7 cellular contexts compared by ENCODE assay signal in the genomic region with DNA sequence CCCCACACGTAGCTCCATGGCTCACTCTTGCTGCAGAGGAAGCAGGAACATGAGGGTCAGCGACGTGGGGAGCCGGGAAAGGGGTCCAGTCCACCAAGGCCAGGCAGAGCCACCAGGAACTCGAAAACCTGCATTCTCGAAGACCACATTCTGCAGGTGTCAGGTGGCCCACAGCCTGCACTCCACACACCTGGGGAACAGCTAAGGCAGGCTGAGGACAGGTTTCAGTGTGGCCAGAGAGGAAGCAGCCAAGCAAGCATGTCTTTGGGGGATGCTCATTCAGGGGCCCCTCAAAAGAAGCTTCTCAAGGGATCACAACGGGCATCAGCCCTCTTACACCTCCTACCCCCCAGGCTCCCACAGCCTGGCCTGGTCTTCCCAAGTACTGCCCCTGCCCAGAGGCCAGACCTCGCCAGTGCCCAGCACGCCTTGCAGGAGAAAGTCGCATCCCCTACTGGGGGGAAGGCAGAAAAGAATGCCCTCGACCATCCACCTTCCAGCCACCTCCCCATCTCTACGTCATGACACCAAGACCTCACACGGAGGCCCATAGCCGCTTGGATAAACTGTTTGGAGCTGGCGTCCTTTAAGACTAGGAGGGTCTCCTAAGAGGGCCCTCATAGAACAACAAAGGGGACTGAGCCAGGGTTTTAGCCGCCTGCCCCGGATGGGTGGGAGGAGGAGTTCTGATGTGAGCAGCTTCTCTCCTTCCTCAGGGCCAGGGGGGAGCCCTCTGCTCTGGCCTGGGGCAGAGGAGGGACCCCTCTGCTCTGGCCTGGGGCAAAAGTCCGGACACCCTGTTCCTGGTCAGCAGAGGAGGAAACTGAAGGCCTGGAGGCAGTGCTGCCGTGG. TPM values are rescaled to one million over a fixed set of nuclear protein-coding genes. Genes with fewer than 3 reads are reported as not detected.
DNase-seq lines count a peak whose midpoint lies in the region; ATAC-seq, FAIRE-seq and TF ChIP-seq lines count a peak whose summit lies in the region.

No MANE protein-coding gene starts in this region.

- H3K36me3 ChIP-seq in HCT116 (ENCODE audit: control insufficient read depth in 1 of 2, insufficient read depth in 2 of 2, low read length in 2 of 2) (peaks cover 16 to 32% of the 10 kb centered on the region in 2 experiments; a peak in 3 of 4 replicates), iPS-20b (ENCODE audit: insufficient read depth, low read depth, low read length) (peaks cover 50% of the 10 kb centered on the region)

- no peak for TF ChIP-seq CTCF in HCT116 (IDR thresholded peaks at IDR 0.05 in 2 of 3, conservative IDR thresholded peaks at IDR 0.05 in 1 of 3; ENCODE audit: borderline replicate concordance in 1 of 3, insufficient read depth in 1 of 3, low read depth in 2 of 3, low read length in 2 of 3)

- no peak overlapping the region for H2AFZ ChIP-seq in HCT116 (ENCODE audit: low read depth, low read length, poor library complexity, severe bottlenecking)

- no peak for FAIRE-seq in frontal cortex (lab: Jason Lieb, UNC)

- H3K27ac ChIP-seq in HCT116 (ENCODE audit: low read depth, low read length) (peak overlapping the region; percentile 32; the same call in 1 of the 2 replicates), iPS-20b (ENCODE audit: low read length) (peak overlapping the region; percentile 18), substantia nigra (ENCODE audit: low read depth, low read length, poor library complexity, severe bottlenecking) (peak overlapping the region; percentile 98)

- H3K9ac ChIP-seq in HCT116 (ENCODE audit: low read length): no peak overlapping the region
- H3K9ac ChIP-seq in iPS-20b (ENCODE audit: low read depth, low read length): peak overlapping the region; percentile 95; the same call in 1 of the 2 replicates

- RAD21 ChIA-PET in HCT116 (lab: Charles Lee; ENCODE audit: low non-redundant PET in 1 of 2, low total read pairs in 2 of 2, uncharacterized antibody in 2 of 2, unreplicated experiment in 2 of 2): no interaction called here

- peak overlapping the region; percentile 68 for H3K27ac Mint-ChIP-seq in activated naive CD8-positive, alpha-beta T cell

- no peaks in the 10 kb centered on the region for H3K9me2 ChIP-seq in HCT116 (ENCODE audit: insufficient read depth)

- no peak for TF ChIP-seq POLR2A in HCT116 (IDR thresholded peaks at IDR 0.05; ENCODE audit: borderline replicate concordance, extremely low read depth, insufficient read depth, insufficient read length)

- no peaks in the 10 kb centered on the region for H3K36me3 Mint-ChIP-seq in activated naive CD8-positive, alpha-beta T cell

- TF ChIP-seq RAD21 in HCT116 (IDR thresholded peaks at IDR 0.05; ENCODE audit: low read depth): no peak

- peaks cover 77% of the 10 kb centered on the region for H3K79me2 ChIP-seq in HCT116 (ENCODE audit: insufficient read depth, low read length)

- H3K4me3 Mint-ChIP-seq in activated naive CD8-positive, alpha-beta T cell: peak overlapping the region; percentile 86

- peaks cover 50% of the 10 kb centered on the region for H3K4me1 Mint-ChIP-seq in activated naive CD8-positive, alpha-beta T cell (ENCODE audit: low read depth)

- H3K4me3 ChIP-seq in HCT116 (replicated peaks in 1 of 2; ENCODE audit: low read depth in 1 of 2, low read length in 2 of 2) (no peak overlapping the region), iPS-20b (ENCODE audit: low read length) (peak overlapping the region; percentile 92)

- no peaks in the 10 kb centered on the region for H3K9me3 ChIP-seq in HCT116 (ENCODE audit: control insufficient read depth in 1 of 2, insufficient read depth in 1 of 2, low read depth in 1 of 2, low read length in 2 of 2)
- H3K9me3 ChIP-seq in iPS-20b (ENCODE audit: insufficient read depth, low read depth, low read length): no peaks in the 10 kb centered on the region

- no peaks in the 10 kb centered on the region for H3K27me3 ChIP-seq in HCT116 (ENCODE audit: insufficient read depth, low read length)
- no peaks in the 10 kb centered on the region for H3K27me3 ChIP-seq in iPS-20b (ENCODE audit: insufficient read depth, low read length)

- no peaks in the 10 kb centered on the region for H3K27me3 Mint-ChIP-seq in activated naive CD8-positive, alpha-beta T cell

- intact Hi-C loops in HCT116 (cut with micrococcal nuclease): no loop called here

- DNase-seq in HCT116 (ENCODE audit: low read depth, low spot score) (no peak), substantia nigra (lab: John Stamatoyannopoulos, UW) (peak in 4 of 49 donors; percentile 35 to 50 (median 44)), DMS153 (lab: John Stamatoyannopoulos, UW) (no peak), frontal cortex (ENCODE audit: low spot score in 2 of 2) (no peak)

- CTCF ChIA-PET in HCT116 (lab: Charles Lee): no interaction called here

- POLR2A ChIA-PET in HCT116 (lab: Charles Lee): interaction anchor here (0.6 kb wide), 1 partner anchor 35 kb away, joined by 3 read pairs; no protein-coding TSS in a partner anchor

- H3K4me1 ChIP-seq in HCT116 (ENCODE audit: control insufficient read depth in 1 of 2, insufficient read depth in 2 of 2, low read length in 2 of 2) (peaks cover 16 to 32% of the 10 kb centered on the region in 2 experiments), iPS-20b (ENCODE audit: insufficient read depth, low read length) (peaks cover 39% of the 10 kb centered on the region)

- H4K20me1 ChIP-seq in HCT116 (ENCODE audit: insufficient read depth): peaks cover 19% of the 10 kb centered on the region; the same call in 1 of the 2 replicates

- no TSS peak for BruUV-seq in HCT116 (replicated peaks; lab: Mats Ljungman, UMichigan)

- no peak for ATAC-seq in HCT116
- no peak for ATAC-seq in GM19397 (IDR thresholded peaks at IDR 0.05; ENCODE audit: unreplicated experiment)

- no peaks in the 10 kb centered on the region for H3K9me3 Mint-ChIP-seq in activated naive CD8-positive, alpha-beta T cell (ENCODE audit: low read depth)

- no peak overlapping the region for H3K4me2 ChIP-seq in HCT116 (ENCODE audit: low read length)

TF ChIP-seq in HCT116, 20 proteins besides CTCF, POLR2A, EP300 and RAD21:
- TF ChIP-seq CBX3 (IDR thresholded peaks at IDR 0.05; ENCODE audit: low read depth): no peak
- no peak for TF ChIP-seq EZH2 (IDR thresholded peaks at IDR 0.05)
- no peak for TF ChIP-seq YY1 (IDR thresholded peaks at IDR 0.05; ENCODE audit: extremely low read depth, insufficient replicate concordance, low read depth, low read length)
- TF ChIP-seq SRF (IDR thresholded peaks at IDR 0.05; ENCODE audit: low read depth): no peak
- no peak for TF ChIP-seq EZH2phosphoT487 (IDR thresholded peaks at IDR 0.05; ENCODE audit: borderline replicate concordance)
- TF ChIP-seq SIN3A (IDR thresholded peaks at IDR 0.05; ENCODE audit: low read depth): no peak
- no peak for TF ChIP-seq ELF1 (IDR thresholded peaks at IDR 0.05; ENCODE audit: borderline replicate concordance, low read depth)
- TF ChIP-seq SP1 (IDR thresholded peaks at IDR 0.05; ENCODE audit: low read depth): no peak
- TF ChIP-seq, protein P1, sequence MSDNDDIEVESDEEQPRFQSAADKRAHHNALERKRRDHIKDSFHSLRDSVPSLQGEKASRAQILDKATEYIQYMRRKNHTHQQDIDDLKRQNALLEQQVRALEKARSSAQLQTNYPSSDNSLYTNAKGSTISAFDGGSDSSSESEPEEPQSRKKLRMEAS (IDR thresholded peaks at IDR 0.05): no peak
- TF ChIP-seq, protein P2, sequence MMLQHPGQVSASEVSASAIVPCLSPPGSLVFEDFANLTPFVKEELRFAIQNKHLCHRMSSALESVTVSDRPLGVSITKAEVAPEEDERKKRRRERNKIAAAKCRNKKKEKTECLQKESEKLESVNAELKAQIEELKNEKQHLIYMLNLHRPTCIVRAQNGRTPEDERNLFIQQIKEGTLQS (IDR thresholded peaks at IDR 0.05): no peak
- TF ChIP-seq EGR1 (IDR thresholded peaks at IDR 0.05; ENCODE audit: low read depth): no peak
- TF ChIP-seq FOSL1 (IDR thresholded peaks at IDR 0.05; ENCODE audit: low read depth): no peak
- no peak for TF ChIP-seq ZNF274 (IDR thresholded peaks at IDR 0.05; ENCODE audit: low read depth, low read length)
- TF ChIP-seq TCF7L2 (IDR thresholded peaks at IDR 0.05; ENCODE audit: borderline replicate concordance, extremely low read depth, insufficient read depth, insufficient read length): no peak
- TF ChIP-seq REST (IDR thresholded peaks at IDR 0.05; ENCODE audit: low read depth): no peak
- TF ChIP-seq ZFX (IDR thresholded peaks at IDR 0.05): no peak
- TF ChIP-seq CEBPB (IDR thresholded peaks at IDR 0.05; ENCODE audit: low read depth): no peak
- TF ChIP-seq POLR2AphosphoS5 (IDR thresholded peaks at IDR 0.05; ENCODE audit: low read depth, low read length): no peak

RNA-seq across cellular contexts. Expression of gene CSNK1E, which starts 2.9 kb away (rescaled TPM):
- total RNA-seq in HCT116 (2021; ENCODE audit: unreplicated experiment): 190 TPM
- 148 and 171 TPM in 2 replicates for polyA plus RNA-seq in HCT116 (2012)
- 197 TPM for total RNA-seq in frontal cortex

RNA-seq across cellular contexts. Expression of gene TMEM184B, which starts 41.6 kb away (rescaled TPM):
- total RNA-seq in HCT116 (2021; ENCODE audit: unreplicated experiment) (66.0 TPM), frontal cortex (6.9 TPM)
- polyA plus RNA-seq in HCT116 (2012): 51.2 and 55.1 TPM in 2 replicates

Comparison
In these comparisons a context has a peak if more than half of its experiments do, and no peak if none do; other contexts are left out.
1. H3K27ac ChIP-seq: peak in every context shown above with its lines; median percentile 98 in substantia nigra; 32 in HCT116; 18 in iPS-20b.